In the genomic region with DNA sequence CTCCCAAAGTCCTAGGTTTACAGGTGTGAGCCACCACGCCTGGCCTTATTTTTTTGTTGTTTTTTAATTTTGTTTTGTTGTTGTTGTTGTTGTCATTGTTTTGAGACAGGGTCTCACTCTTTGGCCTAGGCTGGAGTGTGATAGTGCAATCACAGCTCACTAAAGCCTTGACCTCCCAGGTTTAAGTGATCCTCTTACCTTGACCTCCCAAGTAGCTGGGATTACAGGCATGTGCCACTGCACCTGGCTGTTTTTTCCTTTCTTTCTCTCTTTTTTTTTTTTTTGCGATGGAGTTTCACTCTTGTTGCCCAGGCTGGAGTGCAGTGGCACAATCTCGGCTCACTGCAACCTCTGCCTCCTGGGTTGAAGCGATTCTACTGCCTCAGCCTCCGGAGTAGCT, we compare ENCODE assay signal across 1 cellular context.
TF ChIP-seq lines count a peak whose summit lies in the region.

No MANE protein-coding gene starts in this region.

TF ChIP-seq in K562, 482 proteins besides CTCF, POLR2A, EP300 and RAD21:
- TF ChIP-seq HDAC1 (IDR thresholded peaks at IDR 0.05) (peak in 1 of 2 experiments; percentile 24; a peak in 1 of 4 replicates), KDM1A (IDR thresholded peaks at IDR 0.05) (peak; percentile 40 to 43; a peak in 1 of 4 replicates)
TF ChIP-seq in K562: peak in this region for 2; not testable (repeated sequence) for 480.
